19 cellular contexts compared by ENCODE assay signal in the genomic region with DNA sequence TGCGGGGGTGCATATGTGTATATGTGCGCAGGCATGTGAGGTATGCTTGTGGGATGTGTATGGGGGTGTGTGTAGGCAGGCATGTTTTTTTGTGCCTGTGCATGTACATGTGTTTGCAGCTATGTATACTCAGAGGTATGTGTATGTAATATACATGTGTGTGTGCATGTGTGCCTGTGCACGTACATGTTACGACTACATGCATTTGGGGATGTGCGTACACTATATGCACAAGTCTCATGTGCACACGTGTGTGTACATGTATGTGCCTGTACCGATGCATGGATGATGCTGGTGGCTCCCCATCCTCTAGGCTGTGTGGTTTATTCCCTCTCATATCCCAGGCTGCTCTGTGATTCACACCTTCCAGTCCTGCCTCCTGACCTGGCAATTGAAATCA.
"Had no signal": no experiment of that assay in that cellular context is flagged by ENCODE, and none has a peak within 500 bp of the region (broad histone marks: within the 10 kb centered on the region; RNA-seq: fewer than 3 reads in every experiment).

No MANE protein-coding gene starts in this region.

- H3K9me3 ChIP-seq: breast epithelium, Peyer's patch had no signal

- H3K27me3 Mint-ChIP-seq: activated naive CD4-positive, alpha-beta T cell treated with anti-CD3 and anti-CD28 coated beads, Interleukin-2, amount 50 U/mL, for 24 hours had no signal

- H3K36me3 Mint-ChIP-seq: activated naive CD4-positive, alpha-beta T cell treated with anti-CD3 and anti-CD28 coated beads, Interleukin-2, amount 50 U/mL, for 24 hours had no signal

- H3K4me3 Mint-ChIP-seq: activated CD8-positive, alpha-beta T cell treated with anti-CD3 and anti-CD28 coated beads, Interleukin-2, amount 10 ng/mL, durations not matched to agents 7 days and 5 days; activated naive CD4-positive, alpha-beta T cell treated with anti-CD3 and anti-CD28 coated beads, Interleukin-2, amount 50 U/mL, for 24 hours; T-helper 1 cell treated with Interleukin-12 subunit alpha and Interleukin-12 subunit beta and Interleukin-4 antibody, amounts not matched to agents 30 μg/mL and 1 μg/mL, for 36 hours had no signal

- H3K36me3 ChIP-seq: breast epithelium, Peyer's patch had no signal

- H3K27ac Mint-ChIP-seq: activated CD8-positive, alpha-beta T cell treated with anti-CD3 and anti-CD28 coated beads, Interleukin-2, amount 10 ng/mL, durations not matched to agents 7 days and 5 days; activated naive CD4-positive, alpha-beta T cell treated with anti-CD3 and anti-CD28 coated beads, Interleukin-2, amount 50 U/mL, for 24 hours; T-helper 1 cell treated with Interleukin-12 subunit alpha and Interleukin-12 subunit beta and Interleukin-4 antibody, amounts not matched to agents 30 μg/mL and 1 μg/mL, for 36 hours had no signal

- ATAC-seq: activated CD4-positive, CD25-positive, alpha-beta regulatory T cell treated with anti-CD3 and anti-CD28 coated beads, Interleukin-2, amount 50 U/mL, for 24 hours; activated CD8-positive, alpha-beta T cell treated with anti-CD3 and anti-CD28 coated beads, Interleukin-2, amount 10 ng/mL, durations not matched to agents 7 days and 5 days had no signal

- DNase-seq: activated CD4-positive, alpha-beta T cell treated with anti-CD3 and anti-CD28 coated beads for 4 hours; activated CD8-positive, alpha-beta memory T cell treated with anti-CD3 and anti-CD28 coated beads, Interleukin-2, amount 50 U/mL, for 48 hours; activated CD8-positive, alpha-beta T cell treated with anti-CD3 and anti-CD28 coated beads, Interleukin-2, amount 10 ng/mL, durations not matched to agents 7 days and 5 days; activated T-cell treated with anti-CD3 and anti-CD28 coated beads, Interleukin-2, amount 50 U/mL, for 1 hour; aorta; caudate nucleus; MM.1S; NCI-H146; NCI-H1930; NCI-H2171; NCI-H2227 treated with DMSO at 0.1 percent for 48 hours; NCI-H82; Peyer's patch; SHP77 had no signal

- H3K4me3 ChIP-seq: breast epithelium, Peyer's patch had no signal

- H3K27ac ChIP-seq: breast epithelium, Peyer's patch, RWPE1 had no signal

- H3K9me3 Mint-ChIP-seq: activated naive CD4-positive, alpha-beta T cell treated with anti-CD3 and anti-CD28 coated beads, Interleukin-2, amount 50 U/mL, for 24 hours; T-helper 1 cell treated with Interleukin-12 subunit alpha and Interleukin-12 subunit beta and Interleukin-4 antibody, amounts not matched to agents 30 μg/mL and 1 μg/mL, for 36 hours had no signal

- H3K4me1 Mint-ChIP-seq: activated naive CD4-positive, alpha-beta T cell treated with anti-CD3 and anti-CD28 coated beads, Interleukin-2, amount 50 U/mL, for 24 hours had no signal

- H3K27me3 ChIP-seq: breast epithelium, Peyer's patch had no signal

- H3K4me1 ChIP-seq: breast epithelium had no signal
